Comparison of ENCODE assay signal across 11 cellular contexts in the genomic region with DNA sequence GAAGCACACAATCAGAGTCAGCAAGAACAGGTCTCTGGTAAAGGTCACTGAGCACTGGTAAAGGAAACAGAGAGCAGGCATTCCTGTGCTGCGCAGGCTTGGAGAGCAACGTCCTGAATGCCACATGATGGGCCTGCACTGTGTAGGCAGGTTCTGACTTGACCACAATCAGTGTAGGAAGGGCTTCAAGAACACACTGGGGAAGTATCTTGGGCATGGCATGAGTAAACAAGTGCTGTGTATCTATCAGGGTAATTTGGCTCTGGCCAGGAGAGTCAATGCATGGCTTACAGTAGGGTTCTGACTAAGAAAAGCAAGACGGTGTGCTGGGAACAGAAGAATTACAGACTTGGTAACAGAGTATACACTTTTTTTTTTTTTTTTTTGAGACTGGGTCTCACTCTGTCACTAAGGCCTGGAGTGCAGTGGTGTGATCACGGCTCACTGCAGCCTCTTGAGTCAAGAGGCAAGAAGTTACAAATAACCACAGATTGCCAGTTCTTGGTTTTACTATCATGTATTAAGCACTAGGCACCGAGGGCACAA. TPM values are rescaled to one million over a fixed set of nuclear protein-coding genes. Genes with fewer than 3 reads are reported as not detected.
DNase-seq lines count a peak whose midpoint lies in the region; ATAC-seq and TF ChIP-seq lines count a peak whose summit lies in the region.
"Had no signal": no experiment of that assay in that cellular context is flagged by ENCODE, and none has a peak within 500 bp of the region (broad histone marks: within the 10 kb centered on the region; RNA-seq: fewer than 3 reads in every experiment).

No MANE protein-coding gene starts in this region.

- no peaks in the 10 kb centered on the region for H4K20me1 ChIP-seq in DND-41 (ENCODE audit: insufficient read depth, low read length)
- H4K20me1 ChIP-seq in PC-3 (ENCODE audit: low read length), result no peaks in the 10 kb centered on the region

- peaks cover 54% of the 10 kb centered on the region for H3K36me3 Mint-ChIP-seq in central memory CD8-positive, alpha-beta T cell (ENCODE audit: insufficient read depth)

- WGBS in lower leg skin, 2 donors, result 55 to 75% methylated on average over 5 of the region's 5 CpGs

- ATAC-seq in DND-41 (ENCODE audit: insufficient read depth, low read depth) (no peak), PC-3 (no peak), GM21619 (IDR thresholded peaks at IDR 0.05; ENCODE audit: unreplicated experiment) (no peak)
- ATAC-seq in central memory CD8-positive, alpha-beta T cell (replicated peaks; ENCODE audit: extremely low read depth, poor library complexity, severe bottlenecking), result peak; percentile 12

- H3K9me3 ChIP-seq in DND-41 (ENCODE audit: insufficient read depth, low read length, severe bottlenecking) (no peaks in the 10 kb centered on the region), KOPT-K1 (ENCODE audit: insufficient read depth, low read length, poor library complexity, severe bottlenecking) (no peaks in the 10 kb centered on the region), neutrophil (no peaks in the 10 kb centered on the region), PC-3 (ENCODE audit: low read length) (no peaks in the 10 kb centered on the region)

- peak overlapping the region; percentile 97 for H3K27ac Mint-ChIP-seq in central memory CD8-positive, alpha-beta T cell (ENCODE audit: low read depth)

- H3K9me3 Mint-ChIP-seq in central memory CD8-positive, alpha-beta T cell, result no peaks in the 10 kb centered on the region

- peaks cover 24% of the 10 kb centered on the region for H3K79me2 ChIP-seq in DND-41 (ENCODE audit: insufficient read depth, low read length)
- no peaks in the 10 kb centered on the region for H3K79me2 ChIP-seq in PC-3 (ENCODE audit: low read length)

- H3F3A ChIP-seq in PC-3 (ENCODE audit: low read length, unreplicated experiment), result no peaks in the 10 kb centered on the region

- no peaks in the 10 kb centered on the region for H3K9me2 ChIP-seq in PC-3 (replicated peaks; ENCODE audit: low read length)

- CTCF ChIA-PET in PC-3 (lab: Charles Lee), result no interaction called here

- H3K27ac ChIP-seq in DND-41 (ENCODE audit: low read length), result peak overlapping the region; percentile 86
- peak overlapping the region; percentile 90 for H3K27ac ChIP-seq in KOPT-K1 (ENCODE audit: low read depth, low read length, poor library complexity, severe bottlenecking)
- peak overlapping the region; percentile 85 for H3K27ac ChIP-seq in neutrophil
- no peak overlapping the region for H3K27ac ChIP-seq in PC-3 (ENCODE audit: low read length)

- H3K4me3 Mint-ChIP-seq in central memory CD8-positive, alpha-beta T cell, result peak overlapping the region; percentile 66

- H3K4me1 ChIP-seq in DND-41 (ENCODE audit: insufficient read depth, low read length) (peaks cover 55% of the 10 kb centered on the region), neutrophil (ENCODE audit: control insufficient read depth in 1 of 2, insufficient read depth in 1 of 2, low read depth in 1 of 2, low read length in 1 of 2) (peaks cover 82 to 85% of the 10 kb centered on the region in 2 experiments), PC-3 (ENCODE audit: insufficient read depth, low read length) (peaks cover 2% of the 10 kb centered on the region; the same call in 1 of the 2 replicates)

- no peaks in the 10 kb centered on the region for H3K27me3 Mint-ChIP-seq in central memory CD8-positive, alpha-beta T cell

- no TSS peak for BruUV-seq in PC-3 (replicated peaks; lab: Mats Ljungman, UMichigan)

- H3K4me3 ChIP-seq in DND-41 (ENCODE audit: low read depth in 1 of 2, low read length in 2 of 2) (no peak overlapping the region; a peak in 1 of 4 replicates), neutrophil (ENCODE audit: low read depth in 1 of 2, low read length in 1 of 2) (peak overlapping the region in 1 of 2 experiments; percentile 33), PC-3 (ENCODE audit: low read length) (no peak overlapping the region), lower leg skin (ENCODE audit: low read depth, poor library complexity, severe bottlenecking) (no peak overlapping the region)

- intact Hi-C loops in PC-3 (cut with micrococcal nuclease) (no loop called here), lower leg skin (cut with DNase I; ENCODE audit: low total_unique reads) (no loop called here)

- H2AFZ ChIP-seq in DND-41 (ENCODE audit: low read depth, low read length) (no peak overlapping the region), PC-3 (ENCODE audit: low read length) (no peak overlapping the region)

- H3K4me2 ChIP-seq in DND-41 (ENCODE audit: insufficient read depth, low read length), result peak overlapping the region; percentile 37; the same call in 1 of the 2 replicates
- H3K4me2 ChIP-seq in PC-3 (ENCODE audit: low read length), result no peak overlapping the region

- TF ChIP-seq CTCF in DND-41 (IDR thresholded peaks at IDR 0.05; ENCODE audit: borderline replicate concordance, extremely low read depth, low read length, poor library complexity, severe bottlenecking) (no peak), neutrophil (IDR thresholded peaks at IDR 0.05) (no peak), PC-3 (conservative IDR thresholded peaks at IDR 0.05; ENCODE audit: low read depth, low read length) (no peak), lower leg skin (IDR thresholded peaks at IDR 0.05) (no peak)

- peaks cover 88% of the 10 kb centered on the region for H3K4me1 Mint-ChIP-seq in central memory CD8-positive, alpha-beta T cell

- H3K27me3 ChIP-seq in DND-41 (ENCODE audit: insufficient read depth, low read length, poor library complexity) (no peaks in the 10 kb centered on the region), neutrophil (no peaks in the 10 kb centered on the region), PC-3 (ENCODE audit: low read length) (no peaks in the 10 kb centered on the region)

- peaks cover 36% of the 10 kb centered on the region for H3K36me3 ChIP-seq in DND-41 (ENCODE audit: insufficient read depth, low read length)
- peaks cover 25% of the 10 kb centered on the region for H3K36me3 ChIP-seq in KOPT-K1 (ENCODE audit: insufficient read depth, low read length)
- H3K36me3 ChIP-seq in neutrophil, result peaks cover 9% of the 10 kb centered on the region
- H3K36me3 ChIP-seq in PC-3 (ENCODE audit: low read depth, low read length), result peaks cover 5% of the 10 kb centered on the region; the same call in 1 of the 2 replicates

- H3K9ac ChIP-seq in DND-41 (ENCODE audit: low read depth, low read length) (peak overlapping the region; percentile 35; the same call in 1 of the 2 replicates), PC-3 (ENCODE audit: low read length) (no peak overlapping the region)

- DNase-seq in DND-41, result no peak
- peak in 1 of 2 donors; percentile 35 for DNase-seq in central memory CD8-positive, alpha-beta T cell (ENCODE audit: low spot score in 2 of 2)
- DNase-seq in PC-3, result no peak
- DNase-seq in lower leg skin (ENCODE audit: low spot score in 2 of 2), result no peak
- no peak for DNase-seq in DMS153 (lab: John Stamatoyannopoulos, UW)
- DNase-seq: NCI-H1930 had no signal

- TF ChIP-seq POLR2A in lower leg skin (IDR thresholded peaks at IDR 0.05), result no peak

- POLR2A ChIA-PET in PC-3 (lab: Charles Lee; ENCODE audit: unreplicated experiment), result no interaction called here

RNA-seq across cellular contexts. Expression of a gene that starts 30.6 kb away (rescaled TPM):
- total RNA-seq in PC-3 (2014; rRNA removed) (12.6 and 19.0 TPM in 2 replicates), lower leg skin (10 to 100 TPM; 32.4 to 41.7 (median 35.3) TPM)

RNA-seq across cellular contexts. Expression of a gene that starts 45.5 kb away (rescaled TPM):
- total RNA-seq in PC-3 (2014; rRNA removed) (not detected in 2 replicates), lower leg skin (not detected)
- total RNA-seq: Daoy, epithelial cell of proximal tubule had no signal
